20 cellular contexts compared by ENCODE assay signal in the genomic region with DNA sequence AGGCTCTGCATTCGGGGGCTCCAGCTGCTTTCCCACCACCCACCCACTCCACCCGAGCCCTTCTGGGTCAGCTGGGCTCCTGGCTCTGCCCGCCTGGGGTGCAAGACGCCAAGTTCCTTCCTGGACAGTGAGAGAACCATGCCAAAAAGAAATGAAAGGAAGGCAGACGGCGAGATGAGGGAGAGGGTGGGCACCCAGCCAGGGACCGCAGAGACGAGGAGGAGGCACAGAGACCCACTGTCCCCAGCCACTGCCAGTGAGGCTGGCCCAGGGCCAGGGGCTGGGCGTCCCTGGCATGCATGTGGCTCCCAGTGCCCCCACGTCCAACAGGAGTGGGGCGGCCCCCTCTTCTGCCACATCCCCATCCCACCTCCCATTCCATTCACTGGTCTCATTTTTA. TPM values are rescaled to one million over a fixed set of nuclear protein-coding genes. Genes with fewer than 3 reads are reported as not detected.
A peak's percentile ranks its signal among the peaks of the same experiment; 100 is the strongest.
DNase-seq lines count a peak whose midpoint lies in the region; ATAC-seq and TF ChIP-seq lines count a peak whose summit lies in the region.
"Had no signal": no experiment of that assay in that cellular context is flagged by ENCODE, and none has a peak within 500 bp of the region (broad histone marks: within the 10 kb centered on the region; RNA-seq: fewer than 3 reads in every experiment).

No MANE protein-coding gene starts in this region.

- dilution Hi-C loops in mammary epithelial cell (cut with HindIII; ENCODE audit: low sequenced_read_pairs) = loop anchor here (5.0 kb wide), 3 partner anchors 46 to 99 kb away; no protein-coding TSS in a partner anchor

- H4K20me1 ChIP-seq in mammary epithelial cell (ENCODE audit: insufficient read depth, low read length) = no peaks in the 10 kb centered on the region

- 15% methylated on average over 4 of the region's 11 CpGs for WGBS in mammary epithelial cell (ENCODE audit: low coverage, missing lambda C conversion rate)
- 41 to 45% methylated on average over 3 to 6 of the region's 11 CpGs for WGBS in esophagus squamous epithelium, 2 donors

- no peak overlapping the region for H3K27ac ChIP-seq in mammary epithelial cell (ENCODE audit: insufficient read depth, low read depth, low read length)
- H3K27ac ChIP-seq in esophagus squamous epithelium = no peak overlapping the region
- H3K27ac ChIP-seq: tibial artery had no signal

- H3K4me1 ChIP-seq in mammary epithelial cell (ENCODE audit: insufficient read depth, low read length) (no peaks in the 10 kb centered on the region), esophagus squamous epithelium (peaks cover 0 to 31% (median 7%) of the 10 kb centered on the region in 3 donors)

- H2AFZ ChIP-seq in mammary epithelial cell (ENCODE audit: low read depth, low read length) = no peak overlapping the region

- H3K27me3 Mint-ChIP-seq in activated T-cell treated with anti-CD3 and anti-CD28 coated beads, Interleukin-2, amount 50 U/mL, for 4 hours (ENCODE audit: low read depth) = no peaks in the 10 kb centered on the region
- H3K27me3 Mint-ChIP-seq in endothelial cell (ENCODE audit: unreplicated experiment) = peaks cover 5% of the 10 kb centered on the region
- H3K27me3 Mint-ChIP-seq: activated B cell treated with CpG ODN at 0.5 μM for 24 hours; activated naive CD4-positive, alpha-beta T cell treated with anti-CD3 and anti-CD28 coated beads, Interleukin-2, amount 50 U/mL, for 24 hours; CD4-positive, alpha-beta T cell; memory B cell had no signal

- no peaks in the 10 kb centered on the region for H3K36me3 Mint-ChIP-seq in activated T-cell treated with anti-CD3 and anti-CD28 coated beads, Interleukin-2, amount 50 U/mL, for 4 hours (ENCODE audit: insufficient read depth)
- peaks cover 8% of the 10 kb centered on the region for H3K36me3 Mint-ChIP-seq in endothelial cell (ENCODE audit: low read depth, unreplicated experiment)
- H3K36me3 Mint-ChIP-seq: activated naive CD4-positive, alpha-beta T cell treated with anti-CD3 and anti-CD28 coated beads, Interleukin-2, amount 50 U/mL, for 24 hours; memory B cell; natural killer cell had no signal

- peak overlapping the region; percentile 1 for H3K4me2 ChIP-seq in mammary epithelial cell (ENCODE audit: insufficient read depth, low read depth, low read length)

- in situ Hi-C loops in mammary epithelial cell (cut with MboI; ENCODE audit: low sequenced_read_pairs in 2 of 2) = no loop called here

- ATAC-seq in HG02678 (IDR thresholded peaks at IDR 0.05; ENCODE audit: unreplicated experiment) = no peak
- ATAC-seq in activated T-cell treated with anti-CD3 and anti-CD28 coated beads, Interleukin-2, amount 50 U/mL, for 4 hours = no peak
- ATAC-seq: activated CD8-positive, alpha-beta T cell treated with anti-CD3 and anti-CD28 coated beads, Interleukin-2, amount 10 ng/mL, durations not matched to agents 7 days and 5 days; activated T-cell treated with anti-CD3 and anti-CD28 coated beads, Interleukin-2, amount 50 U/mL, for 72 hours; natural killer cell had no signal

- CTCF ChIA-PET in mammary epithelial cell (lab: Charles Lee; ENCODE audit: low non-redundant PET) = no interaction called here

- TF ChIP-seq CTCF in mammary epithelial cell (conservative IDR thresholded peaks at IDR 0.05 in 1 of 2, IDR thresholded peaks at IDR 0.05 in 1 of 2; ENCODE audit: extremely low read depth in 1 of 2, insufficient read depth in 1 of 2, low read depth in 1 of 2, low read length in 2 of 2) = no peak
- no peak for TF ChIP-seq CTCF in esophagus squamous epithelium (IDR thresholded peaks at IDR 0.05)
- TF ChIP-seq CTCF in endothelial cell (IDR thresholded peaks at IDR 0.05; ENCODE audit: unreplicated experiment) = no peak

- no peak overlapping the region for H3K27ac Mint-ChIP-seq in endothelial cell (ENCODE audit: unreplicated experiment)
- H3K27ac Mint-ChIP-seq: activated B cell treated with CpG ODN at 0.5 μM for 24 hours; activated CD8-positive, alpha-beta T cell treated with anti-CD3 and anti-CD28 coated beads, Interleukin-2, amount 10 ng/mL, durations not matched to agents 7 days and 5 days; activated naive CD4-positive, alpha-beta T cell treated with anti-CD3 and anti-CD28 coated beads, Interleukin-2, amount 50 U/mL, for 24 hours; activated T-cell treated with anti-CD3 and anti-CD28 coated beads, Interleukin-2, amount 50 U/mL, for 72 hours; CD4-positive, alpha-beta T cell; memory B cell; natural killer cell had no signal

- TF ChIP-seq POLR2A in esophagus squamous epithelium (IDR thresholded peaks at IDR 0.05) = no peak

- BruUV-seq in mammary epithelial cell (replicated peaks; lab: Mats Ljungman, UMichigan) = no TSS peak

- no peak overlapping the region for H3K9ac ChIP-seq in mammary epithelial cell (ENCODE audit: insufficient read depth, low read length)

- H3K4me3 Mint-ChIP-seq in activated T-cell treated with anti-CD3 and anti-CD28 coated beads, Interleukin-2, amount 50 U/mL, for 4 hours = no peak overlapping the region
- no peak overlapping the region for H3K4me3 Mint-ChIP-seq in endothelial cell (ENCODE audit: unreplicated experiment)
- H3K4me3 Mint-ChIP-seq: activated B cell treated with CpG ODN at 0.5 μM for 24 hours; activated CD8-positive, alpha-beta T cell treated with anti-CD3 and anti-CD28 coated beads, Interleukin-2, amount 10 ng/mL, durations not matched to agents 7 days and 5 days; activated naive CD4-positive, alpha-beta T cell treated with anti-CD3 and anti-CD28 coated beads, Interleukin-2, amount 50 U/mL, for 24 hours; activated T-cell treated with anti-CD3 and anti-CD28 coated beads, Interleukin-2, amount 50 U/mL, for 72 hours; CD4-positive, alpha-beta T cell; memory B cell; natural killer cell had no signal

- H3K9me3 ChIP-seq in mammary epithelial cell (replicated peaks; ENCODE audit: insufficient read depth, low read length) (no peaks in the 10 kb centered on the region), esophagus squamous epithelium (no peaks in the 10 kb centered on the region)
- H3K9me3 ChIP-seq: tibial artery had no signal

- H3K36me3 ChIP-seq in mammary epithelial cell (ENCODE audit: insufficient read depth, low read length) = no peaks in the 10 kb centered on the region
- H3K36me3 ChIP-seq in esophagus squamous epithelium = no peaks in the 10 kb centered on the region
- H3K36me3 ChIP-seq: tibial artery had no signal

- no peaks in the 10 kb centered on the region for H3K9me3 Mint-ChIP-seq in activated T-cell treated with anti-CD3 and anti-CD28 coated beads, Interleukin-2, amount 50 U/mL, for 4 hours
- no peaks in the 10 kb centered on the region for H3K9me3 Mint-ChIP-seq in endothelial cell (ENCODE audit: unreplicated experiment)
- H3K9me3 Mint-ChIP-seq: activated B cell treated with CpG ODN at 0.5 μM for 24 hours; activated naive CD4-positive, alpha-beta T cell treated with anti-CD3 and anti-CD28 coated beads, Interleukin-2, amount 50 U/mL, for 24 hours; activated T-cell treated with anti-CD3 and anti-CD28 coated beads, Interleukin-2, amount 50 U/mL, for 72 hours; CD4-positive, alpha-beta T cell; memory B cell; natural killer cell had no signal

- H3K4me3 ChIP-seq in mammary epithelial cell (replicated peaks in 1 of 3; ENCODE audit: insufficient read depth in 1 of 3, low read depth in 2 of 3, low read length in 3 of 3) (no peak overlapping the region), esophagus squamous epithelium (peak overlapping the region in 1 of 4 donors; percentile 10)

- H3K79me2 ChIP-seq in mammary epithelial cell (ENCODE audit: insufficient read depth, low read length) = no peaks in the 10 kb centered on the region

- no peaks in the 10 kb centered on the region for H3K4me1 Mint-ChIP-seq in activated T-cell treated with anti-CD3 and anti-CD28 coated beads, Interleukin-2, amount 50 U/mL, for 4 hours (ENCODE audit: low read depth)
- H3K4me1 Mint-ChIP-seq in endothelial cell (ENCODE audit: unreplicated experiment) = no peaks in the 10 kb centered on the region
- H3K4me1 Mint-ChIP-seq: activated B cell treated with CpG ODN at 0.5 μM for 24 hours; activated naive CD4-positive, alpha-beta T cell treated with anti-CD3 and anti-CD28 coated beads, Interleukin-2, amount 50 U/mL, for 24 hours had no signal

- H3K27me3 ChIP-seq in mammary epithelial cell (ENCODE audit: insufficient read depth, low read length) (peaks cover 2% of the 10 kb centered on the region), esophagus squamous epithelium (peaks cover 0 to 41% (median 0%) of the 10 kb centered on the region in 4 donors)
- H3K27me3 ChIP-seq: tibial artery had no signal

- intact Hi-C loops in mammary epithelial cell (cut with micrococcal nuclease) = no loop called here
- intact Hi-C loops in esophagus squamous epithelium (cut with DNase I) = no loop called here

- DNase-seq in AG08395 (ENCODE audit: low spot score) = peak; percentile 16
- peak; percentile 33 for DNase-seq in NCI-H1092 (lab: John Stamatoyannopoulos, UW)
- DNase-seq in mammary epithelial cell = no peak
- DNase-seq in nucleus accumbens (lab: John Stamatoyannopoulos, UW) = peak in 41 of 56 donors; percentile 35 to 83 (median 54)
- no peak for DNase-seq in esophagus squamous epithelium (lab: John Stamatoyannopoulos, UW)
- DNase-seq in activated T-cell treated with anti-CD3 and anti-CD28 coated beads, Interleukin-2, amount 50 U/mL, for 4 hours = no peak
- DNase-seq in endothelial cell (ENCODE audit: low spot score) = no peak
- DNase-seq: activated B cell treated with CpG ODN at 0.5 μM for 24 hours; activated CD8-positive, alpha-beta T cell treated with anti-CD3 and anti-CD28 coated beads, Interleukin-2, amount 10 ng/mL, durations not matched to agents 7 days and 5 days; activated T-cell treated with anti-CD3 and anti-CD28 coated beads, Interleukin-2, amount 50 U/mL, for 72 hours; CD4-positive, alpha-beta T cell; DND-41; natural killer cell; NCI-H2029 treated with DMSO at 0.1 percent for 48 hours; SIG-M5; stimulated activated CD4-positive, alpha-beta T cell treated with anti-CD3 and anti-CD28 coated beads, Interleukin-12 subunit alpha, Interleukin-12 subunit beta, amount 100 ng/mL, for 4 hours; tibial artery had no signal

RNA-seq across cellular contexts. Expression of gene CD81, which starts 10.8 kb away (rescaled TPM):
- total RNA-seq in mammary epithelial cell (100 to 1,000 TPM; 184 to 302 TPM), esophagus squamous epithelium (100 to 1,000 TPM; 110 to 265 (median 125) TPM), endothelial cell (ENCODE audit: unreplicated experiment) (424 TPM)
- 301 TPM for polyA plus RNA-seq in mammary epithelial cell
- 426 TPM for polyA minus RNA-seq in mammary epithelial cell
- 100 to 1,000 TPM; 205 to 227 (median 209) TPM for total RNA-seq in activated T-cell treated with anti-CD3 and anti-CD28 coated beads, Interleukin-2, amount 50 U/mL, for 4 hours

RNA-seq across cellular contexts. Expression of gene TSSC4, which starts 34.3 kb away (rescaled TPM):
- total RNA-seq in mammary epithelial cell (10 to 100 TPM; 38.3 to 49.9 TPM), esophagus squamous epithelium (10 to 100 TPM; 24.2 to 35.5 (median 29.6) TPM), endothelial cell (ENCODE audit: unreplicated experiment) (48.4 TPM)
- 23.4 TPM for polyA plus RNA-seq in mammary epithelial cell
- polyA minus RNA-seq in mammary epithelial cell = 5.9 TPM
- total RNA-seq in activated T-cell treated with anti-CD3 and anti-CD28 coated beads, Interleukin-2, amount 50 U/mL, for 4 hours = 100 to 1,000 TPM; 119 to 127 (median 122) TPM

Comparison
In these comparisons a context has a peak if more than half of its experiments do, and no peak if none do; other contexts are left out.
1. DNase-seq: peak in AG08395 (single experiment), NCI-H1092 (single experiment) and nucleus accumbens (41 of 56); none in mammary epithelial cell (single experiment), esophagus squamous epithelium (single experiment), activated T-cell treated with anti-CD3 and anti-CD28 coated beads, Interleukin-2, amount 50 U/mL, for 4 hours (single experiment) and endothelial cell (single experiment).